ENCODE assay signal across 9 cellular contexts in the genomic region with DNA sequence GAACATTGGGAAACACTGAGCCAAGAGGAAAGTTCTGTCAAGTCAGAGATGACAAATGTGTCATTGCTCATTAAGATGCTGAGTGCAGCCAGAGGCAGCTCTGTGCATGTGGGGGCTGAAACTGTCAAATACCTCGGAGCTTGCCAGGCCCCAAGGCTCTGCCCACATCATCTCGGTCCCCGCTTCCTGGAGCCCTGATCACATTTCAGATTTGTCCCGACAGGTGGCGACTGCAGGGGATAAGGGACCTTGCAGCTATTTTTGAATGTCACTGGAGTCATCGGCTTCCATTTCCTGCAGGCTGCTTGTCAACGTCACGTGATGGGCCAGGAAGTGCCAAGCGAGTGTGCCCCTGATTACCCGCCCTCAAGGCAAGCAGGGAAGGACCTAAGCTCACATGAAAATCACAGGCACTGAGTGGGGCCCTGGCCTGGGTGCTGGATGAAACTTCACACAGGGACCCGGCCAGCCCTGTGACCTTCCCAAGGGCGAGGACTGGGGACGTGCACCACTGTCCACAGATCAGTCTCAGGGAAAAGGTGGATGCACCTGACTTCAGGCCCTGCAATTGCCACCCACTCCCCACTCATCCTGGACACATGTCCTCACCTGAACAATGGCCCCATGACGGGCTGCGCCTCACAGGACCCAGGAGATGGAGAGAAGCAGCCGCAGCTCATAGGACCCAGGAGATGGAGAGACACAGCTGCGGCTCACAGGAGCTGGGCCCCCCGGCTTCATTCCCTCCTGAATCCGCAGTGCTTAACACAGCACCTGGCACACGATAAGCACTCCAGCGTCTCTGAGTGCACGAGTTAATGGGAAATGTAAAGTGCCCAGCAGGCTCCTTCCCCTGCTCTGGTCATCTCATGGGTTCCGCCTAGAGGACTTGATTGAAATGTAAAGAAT.
DNase-seq lines count a peak whose midpoint lies in the region; ATAC-seq and TF ChIP-seq lines count a peak whose summit lies in the region.
"Had no signal": no experiment of that assay in that cellular context is flagged by ENCODE, and none has a peak within 500 bp of the region (broad histone marks: within the 10 kb centered on the region; RNA-seq: fewer than 3 reads in every experiment).

No MANE protein-coding gene starts in this region.

- intact Hi-C loops in left cardiac atrium (cut with DNase I): no loop called here
- intact Hi-C loops in uterus (cut with DNase I; ENCODE audit: low total_unique reads): no loop called here

- H3K27me3 Mint-ChIP-seq in activated CD8-positive, alpha-beta memory T cell treated with anti-CD3 and anti-CD28 coated beads, Interleukin-2, amount 10 ng/mL, durations not matched to agents 7 days and 5 days: no peaks in the 10 kb centered on the region

- no peaks in the 10 kb centered on the region for H3K9me3 ChIP-seq in uterus

- no peaks in the 10 kb centered on the region for H3K27me3 ChIP-seq in uterus

- H3K27ac Mint-ChIP-seq in activated CD8-positive, alpha-beta memory T cell treated with anti-CD3 and anti-CD28 coated beads, Interleukin-2, amount 10 ng/mL, durations not matched to agents 7 days and 5 days: peak overlapping the region; percentile 48

- no peak overlapping the region for H3K27ac ChIP-seq in uterus
- H3K27ac ChIP-seq: 22Rv1 had no signal

- peaks cover 55% of the 10 kb centered on the region for H3K4me1 Mint-ChIP-seq in activated CD8-positive, alpha-beta memory T cell treated with anti-CD3 and anti-CD28 coated beads, Interleukin-2, amount 10 ng/mL, durations not matched to agents 7 days and 5 days

- H3K4me3 Mint-ChIP-seq in activated CD8-positive, alpha-beta memory T cell treated with anti-CD3 and anti-CD28 coated beads, Interleukin-2, amount 10 ng/mL, durations not matched to agents 7 days and 5 days: no peak overlapping the region

- no peak for TF ChIP-seq POLR2A in uterus (IDR thresholded peaks at IDR 0.05)

- TF ChIP-seq CTCF in uterus (IDR thresholded peaks at IDR 0.05): no peak

- H3K9me3 Mint-ChIP-seq in activated CD8-positive, alpha-beta memory T cell treated with anti-CD3 and anti-CD28 coated beads, Interleukin-2, amount 10 ng/mL, durations not matched to agents 7 days and 5 days (ENCODE audit: low read depth): no peaks in the 10 kb centered on the region

- CTCF ChIA-PET in activated CD8-positive, alpha-beta memory T cell treated with anti-CD3 and anti-CD28 coated beads, Interleukin-2, amount 10 ng/mL, durations not matched to agents 7 days and 5 days (lab: Charles Lee): interaction anchor here (0.6 to 6.4 kb wide), 11 partner anchors 8 to 534 kb away, joined by 3 to 54 read pairs (median 4); no protein-coding TSS in a partner anchor

- DNase-seq in NCI-H1417 (lab: John Stamatoyannopoulos, UW): peak; percentile 28 to 72 (median 72)
- DNase-seq in NCI-H1417 treated with DMSO at 0.1 percent for 48 hours (lab: John Stamatoyannopoulos, UW): no peak
- peak; percentile 82 for DNase-seq in activated CD8-positive, alpha-beta memory T cell treated with anti-CD3 and anti-CD28 coated beads, Interleukin-2, amount 10 ng/mL, durations not matched to agents 7 days and 5 days
- peak; percentile 40 for DNase-seq in left cardiac atrium
- DNase-seq in stimulated activated CD4-positive, alpha-beta T cell treated with anti-CD3 and anti-CD28 coated beads, Interleukin-4, amount 100 ng/mL, for 1 hour: peak; percentile 69
- DNase-seq in uterus: no peak

- ATAC-seq in activated CD8-positive, alpha-beta memory T cell treated with anti-CD3 and anti-CD28 coated beads, Interleukin-2, amount 10 ng/mL, durations not matched to agents 7 days and 5 days: peak; percentile 82
- ATAC-seq in left cardiac atrium (peak; percentile 56 to 67), GM19351 (IDR thresholded peaks at IDR 0.05; ENCODE audit: unreplicated experiment) (no peak), GM18498 (IDR thresholded peaks at IDR 0.05; ENCODE audit: unreplicated experiment) (no peak)

- peaks cover 67% of the 10 kb centered on the region for H3K36me3 Mint-ChIP-seq in activated CD8-positive, alpha-beta memory T cell treated with anti-CD3 and anti-CD28 coated beads, Interleukin-2, amount 10 ng/mL, durations not matched to agents 7 days and 5 days

- H3K4me3 ChIP-seq in uterus: no peak overlapping the region

- no peaks in the 10 kb centered on the region for H3K4me1 ChIP-seq in uterus

- H3K36me3 ChIP-seq in uterus: no peaks in the 10 kb centered on the region

Comparison
In these comparisons a context has a peak if more than half of its experiments do, and no peak if none do; other contexts are left out.
1. DNase-seq: peak in NCI-H1417 (3 of 3), activated CD8-positive, alpha-beta memory T cell treated with anti-CD3 and anti-CD28 coated beads, Interleukin-2, amount 10 ng/mL, durations not matched to agents 7 days and 5 days (single experiment), left cardiac atrium (single experiment) and stimulated activated CD4-positive, alpha-beta T cell treated with anti-CD3 and anti-CD28 coated beads, Interleukin-4, amount 100 ng/mL, for 1 hour (single experiment); none in NCI-H1417 treated with DMSO at 0.1 percent for 48 hours (single experiment) and uterus (0 of 2).
2. ATAC-seq: peak in activated CD8-positive, alpha-beta memory T cell treated with anti-CD3 and anti-CD28 coated beads, Interleukin-2, amount 10 ng/mL, durations not matched to agents 7 days and 5 days (single experiment) and left cardiac atrium (2 of 2); none in GM19351 (single experiment) and GM18498 (single experiment).